Comparison of ENCODE assay signal across 1 cellular context in genomic region chr10:71216751-71217265, GRCh38.
TF ChIP-seq lines count a peak whose summit lies in the region.

No MANE protein-coding gene starts in this region.

TF ChIP-seq in H1, 55 proteins besides CTCF, POLR2A, EP300 and RAD21 (continued from another document):
- no peak for TF ChIP-seq CHD7 (IDR thresholded peaks at IDR 0.05; ENCODE audit: insufficient replicate concordance, low read length)
